Comparison of ENCODE assay signal across 29 cellular contexts in the genomic region with DNA sequence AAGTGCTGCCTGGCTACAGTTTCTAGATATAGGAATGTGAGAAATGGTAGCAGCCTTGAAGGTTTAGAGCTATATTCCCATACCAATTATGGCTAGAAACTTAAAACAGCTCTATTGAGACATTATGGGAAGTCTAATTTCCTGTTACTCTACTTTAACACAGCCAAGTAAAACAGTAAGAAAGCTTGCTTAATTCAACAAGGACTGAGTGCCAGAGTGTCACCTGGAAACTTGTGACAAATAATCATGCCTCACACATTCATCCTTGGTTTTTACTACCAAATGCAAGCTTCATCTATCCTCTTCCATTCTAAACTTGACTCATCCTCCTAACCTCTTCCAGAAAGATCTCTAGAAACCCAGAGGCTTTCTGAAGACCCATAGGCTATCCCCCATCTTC. TPM values are rescaled to one million over a fixed set of nuclear protein-coding genes. Genes with fewer than 3 reads are reported as not detected.
DNase-seq lines count a peak whose midpoint lies in the region; ATAC-seq, FAIRE-seq and TF ChIP-seq lines count a peak whose summit lies in the region.
"Had no signal": no experiment of that assay in that cellular context is flagged by ENCODE, and none has a peak within 500 bp of the region (broad histone marks: within the 10 kb centered on the region; RNA-seq: fewer than 3 reads in every experiment).

No MANE protein-coding gene starts in this region.

- H3K9me3 ChIP-seq in breast epithelium (peaks cover 4 to 14% of the 10 kb centered on the region in 2 donors), gastrocnemius medialis (no peaks in the 10 kb centered on the region)
- H3K9me3 ChIP-seq: A549, BE2C, Peyer's patch, SJSA1, suprapubic skin had no signal

- no peaks in the 10 kb centered on the region for H3K27me3 Mint-ChIP-seq in activated T-cell treated with anti-CD3 and anti-CD28 coated beads, Interleukin-2, amount 50 U/mL, for 72 hours (ENCODE audit: low read depth)

- H3K36me3 Mint-ChIP-seq in activated T-cell treated with anti-CD3 and anti-CD28 coated beads, Interleukin-2, amount 50 U/mL, for 72 hours (ENCODE audit: insufficient read depth in 2 of 2): peaks cover 17 to 34% of the 10 kb centered on the region in 2 donors

- H3K27me3 ChIP-seq in breast epithelium (no peaks in the 10 kb centered on the region), gastrocnemius medialis (no peaks in the 10 kb centered on the region)
- H3K27me3 ChIP-seq: adrenal gland, BE2C, cardiac muscle cell, dorsolateral prefrontal cortex, Peyer's patch, SJSA1, suprapubic skin had no signal

- FAIRE-seq in GM12891 (lab: Jason Lieb, UNC): no peak
- FAIRE-seq: A549, H1, kidney, urothelium cell line had no signal

- no peaks in the 10 kb centered on the region for H3K9me3 Mint-ChIP-seq in activated T-cell treated with anti-CD3 and anti-CD28 coated beads, Interleukin-2, amount 50 U/mL, for 72 hours
- H3K9me3 Mint-ChIP-seq: T-helper 1 cell treated with Interleukin-12 subunit alpha and Interleukin-12 subunit beta and Interleukin-4 antibody, amounts not matched to agents 30 μg/mL and 1 μg/mL, for 36 hours had no signal

- TF ChIP-seq CTCF in breast epithelium (IDR thresholded peaks at IDR 0.05) (no peak), fibroblast of pulmonary artery (IDR thresholded peaks at IDR 0.05; ENCODE audit: low read length, missing control alignments) (no peak), gastrocnemius medialis (IDR thresholded peaks at IDR 0.05 in 4 of 5, conservative IDR thresholded peaks at IDR 0.05 in 1 of 5) (no peak)

- no peak for ATAC-seq in activated T-cell treated with anti-CD3 and anti-CD28 coated beads, Interleukin-2, amount 50 U/mL, for 72 hours (replicated peaks in 1 of 2)
- ATAC-seq in gastrocnemius medialis (peak; percentile 43 to 83), HG03378 (IDR thresholded peaks at IDR 0.05; ENCODE audit: unreplicated experiment) (no peak)
- ATAC-seq: A549, sciatic nerve had no signal

- peaks cover 13% of the 10 kb centered on the region for H3K4me1 Mint-ChIP-seq in activated T-cell treated with anti-CD3 and anti-CD28 coated beads, Interleukin-2, amount 50 U/mL, for 72 hours (ENCODE audit: low read depth)

- H3K27ac ChIP-seq in breast epithelium: peak overlapping the region; percentile 51 to 64
- H3K27ac ChIP-seq in gastrocnemius medialis: peak overlapping the region; percentile 50 to 79 (median 76)
- H3K27ac ChIP-seq: A549, adrenal gland, cardiac muscle cell, epithelial cell of prostate, Peyer's patch, SJSA1, suprapubic skin had no signal

- H3K4me1 ChIP-seq in breast epithelium (no peaks in the 10 kb centered on the region), gastrocnemius medialis (peaks cover 23 to 44% of the 10 kb centered on the region in 2 donors)
- H3K4me1 ChIP-seq: A549, BE2C, Peyer's patch, SJSA1 had no signal

- H3K27ac Mint-ChIP-seq in activated T-cell treated with anti-CD3 and anti-CD28 coated beads, Interleukin-2, amount 50 U/mL, for 72 hours: peak overlapping the region; percentile 25
- H3K27ac Mint-ChIP-seq: T-helper 1 cell treated with Interleukin-12 subunit alpha and Interleukin-12 subunit beta and Interleukin-4 antibody, amounts not matched to agents 30 μg/mL and 1 μg/mL, for 36 hours had no signal

- H3K4me3 ChIP-seq in breast epithelium (no peak overlapping the region), fibroblast of pulmonary artery (replicated peaks; ENCODE audit: low read depth, low read length) (no peak overlapping the region), gastrocnemius medialis (no peak overlapping the region)
- H3K4me3 ChIP-seq: A549, adrenal gland, cardiac muscle cell, dorsolateral prefrontal cortex, Peyer's patch, SJSA1, suprapubic skin had no signal

- in situ Hi-C loops in gastrocnemius medialis (cut with MboI; ENCODE audit: low sequenced_read_pairs in 4 of 4) (no loop called here), KBM-7 (cut with MboI; ENCODE audit: low pct_unique_long_range_greater_than_20kb, low sequenced_read_pairs) (no loop called here)

- H3K4me3 Mint-ChIP-seq in activated T-cell treated with anti-CD3 and anti-CD28 coated beads, Interleukin-2, amount 50 U/mL, for 72 hours: no peak overlapping the region
- H3K4me3 Mint-ChIP-seq: T-helper 1 cell treated with Interleukin-12 subunit alpha and Interleukin-12 subunit beta and Interleukin-4 antibody, amounts not matched to agents 30 μg/mL and 1 μg/mL, for 36 hours had no signal

- no peak for DNase-seq in activated T-cell treated with anti-CD3 and anti-CD28 coated beads, Interleukin-2, amount 50 U/mL, for 72 hours
- DNase-seq in activated T-cell treated with anti-CD3 and anti-CD28 coated beads, Interleukin-2, amount 50 U/mL, for 48 hours: no peak
- DNase-seq in breast epithelium (ENCODE audit: low spot score in 2 of 2) (no peak), fibroblast of pulmonary artery (ENCODE audit: low read depth) (peak; percentile 38), gastrocnemius medialis (peak in 1 of 2 donors; percentile 6), GM12891 (ENCODE audit: insufficient read length, low spot score) (no peak), KBM-7 (no peak)
- DNase-seq: adrenal gland, BE2C, COR-L47, dorsolateral prefrontal cortex, foreskin melanocyte, hypothalamus, kidney, mesendoderm, NCI-H1436 treated with DMSO at 0.1 percent for 48 hours, NCI-H524 treated with DMSO at 0.1 percent for 48 hours, nucleus accumbens, Peyer's patch had no signal

- intact Hi-C loops in breast epithelium (cut with DNase I; ENCODE audit: low total_unique reads) (no loop called here), gastrocnemius medialis (cut with DNase I; ENCODE audit: low total_unique reads) (loop anchor here (5.0 kb wide), 1 partner anchor 40 kb away; the partner anchor contains the start of gene UBE3A)

- H3K36me3 ChIP-seq in breast epithelium (no peaks in the 10 kb centered on the region), gastrocnemius medialis (peaks cover 0 to 7% of the 10 kb centered on the region in 2 donors)
- H3K36me3 ChIP-seq: adrenal gland, cardiac muscle cell had no signal

- TF ChIP-seq POLR2A in breast epithelium (IDR thresholded peaks at IDR 0.05) (no peak), gastrocnemius medialis (IDR thresholded peaks at IDR 0.05) (no peak), GM12891 (IDR thresholded peaks at IDR 0.05; ENCODE audit: low read depth, low read length) (no peak; the same call in 1 of the 2 replicates)

TF ChIP-seq in GM12891, 5 proteins besides CTCF, POLR2A, EP300 and RAD21:
- no peak for TF ChIP-seq TAF1 (IDR thresholded peaks at IDR 0.05; ENCODE audit: low read depth, low read length)
- TF ChIP-seq POU2F2 (IDR thresholded peaks at IDR 0.05; ENCODE audit: low read depth, low read length): no peak
- TF ChIP-seq POLR2AphosphoS5 (IDR thresholded peaks at IDR 0.05; ENCODE audit: low read depth, low read length): no peak
- no peak for TF ChIP-seq PAX5 (IDR thresholded peaks at IDR 0.05; ENCODE audit: insufficient read depth, low read length, severe bottlenecking)
- TF ChIP-seq SPI1 (IDR thresholded peaks at IDR 0.05; ENCODE audit: low read depth, low read length): no peak

RNA-seq across cellular contexts. Expression of gene UBE3A, which starts 41.7 kb away (rescaled TPM):
- 100 to 1,000 TPM; 107 to 121 TPM for total RNA-seq in activated T-cell treated with anti-CD3 and anti-CD28 coated beads, Interleukin-2, amount 50 U/mL, for 72 hours
- total RNA-seq in breast epithelium (100 to 1,000 TPM in 1 of 3 donors, 10 to 100 TPM in 2; 60.2 to 103 (median 80.0) TPM), gastrocnemius medialis (100 to 1,000 TPM; 107 to 154 (median 130) TPM)
- 21.8 TPM for polyA plus RNA-seq in GM12891 (2012; ENCODE audit: low read depth, missing spikeins)

Comparison
In these comparisons a context has a peak if more than half of its experiments do, and no peak if none do; other contexts are left out.
1. ATAC-seq: peak in gastrocnemius medialis (2 of 2); none in activated T-cell treated with anti-CD3 and anti-CD28 coated beads, Interleukin-2, amount 50 U/mL, for 72 hours (0 of 2) and HG03378 (single experiment).